35 cellular contexts compared by ENCODE assay signal in the genomic region with DNA sequence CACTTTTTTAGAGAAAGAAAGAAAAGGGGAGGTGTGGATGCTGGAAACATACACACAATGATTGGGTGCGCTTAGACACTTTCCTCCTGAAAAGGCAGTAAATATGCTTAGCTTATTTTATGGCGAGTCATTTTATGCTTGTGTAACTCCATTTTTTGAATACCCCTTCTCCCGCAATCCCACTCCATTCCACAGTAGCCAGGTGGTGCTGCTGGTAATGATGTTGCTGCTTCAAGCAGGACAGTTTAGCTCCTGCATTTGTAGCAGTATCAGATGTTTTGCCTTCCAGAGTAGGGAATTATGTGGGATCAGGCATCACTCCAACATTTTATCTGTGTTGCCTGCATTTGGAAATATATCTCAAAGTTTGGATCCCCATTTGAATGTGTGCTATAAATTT.
"Had no signal": no experiment of that assay in that cellular context is flagged by ENCODE, and none has a peak within 500 bp of the region (broad histone marks: within the 10 kb centered on the region; RNA-seq: fewer than 3 reads in every experiment).

No MANE protein-coding gene starts in this region.

- H3K27me3 Mint-ChIP-seq: activated CD4-positive, alpha-beta memory T cell treated with anti-CD3 and anti-CD28 coated beads for 36 hours; activated CD4-positive, alpha-beta T cell treated with anti-CD3 and anti-CD28 coated beads for 36 hours; activated CD4-positive, alpha-beta T cell treated with anti-CD3 and anti-CD28 coated beads, Interleukin-2, amount 10 ng/mL, durations not matched to agents 24 days and 14 days; activated CD8-positive, alpha-beta memory T cell treated with anti-CD3 and anti-CD28 coated beads, Interleukin-2, amount 10 ng/mL, durations not matched to agents 7 days and 5 days; activated naive CD4-positive, alpha-beta T cell treated with anti-CD3 and anti-CD28 coated beads, Interleukin-2, amount 10 ng/mL, durations not matched to agents 7 days and 5 days; activated naive CD8-positive, alpha-beta T cell treated with anti-CD3 and anti-CD28 coated beads, Interleukin-2, amount 10 ng/mL, durations not matched to agents 7 days and 5 days; activated T-cell treated with anti-CD3 and anti-CD28 coated beads, Interleukin-2, amount 50 U/mL, for 24 hours; central memory CD8-positive, alpha-beta T cell; dendritic cell treated with granulocyte-macrophage colony-stimulating factor and Interleukin-4, amounts not matched to agents 40 ng/mL and 50 ng/mL, for 4 days; T-helper 17 cell had no signal

- H3K27ac Mint-ChIP-seq: activated CD4-positive, alpha-beta memory T cell treated with anti-CD3 and anti-CD28 coated beads for 36 hours; activated CD4-positive, alpha-beta T cell treated with anti-CD3 and anti-CD28 coated beads for 36 hours; activated CD4-positive, alpha-beta T cell treated with anti-CD3 and anti-CD28 coated beads, Interleukin-2, amount 10 ng/mL, durations not matched to agents 24 days and 14 days; activated CD8-positive, alpha-beta memory T cell treated with anti-CD3 and anti-CD28 coated beads, Interleukin-2, amount 10 ng/mL, durations not matched to agents 7 days and 5 days; activated CD8-positive, alpha-beta T cell treated with anti-CD3 and anti-CD28 coated beads, Interleukin-2, amount 10 ng/mL, durations not matched to agents 7 days and 5 days; activated naive CD4-positive, alpha-beta T cell treated with anti-CD3 and anti-CD28 coated beads, Interleukin-2, amount 10 ng/mL, durations not matched to agents 7 days and 5 days; activated naive CD4-positive, alpha-beta T cell treated with anti-CD3 and anti-CD28 coated beads, Interleukin-2, amount 50 U/mL, for 72 hours; activated naive CD8-positive, alpha-beta T cell treated with anti-CD3 and anti-CD28 coated beads, Interleukin-2, amount 10 ng/mL, durations not matched to agents 7 days and 5 days; activated T-cell treated with anti-CD3 and anti-CD28 coated beads, Interleukin-2, amount 50 U/mL, for 24 hours; activated T-cell treated with anti-CD3 and anti-CD28 coated beads, Interleukin-2, amount 50 U/mL, for 72 hours; dendritic cell treated with granulocyte-macrophage colony-stimulating factor and Interleukin-4, amounts not matched to agents 40 ng/mL and 50 ng/mL, for 4 days; T-helper 17 cell; T-helper 2 cell treated with Interferon-gamma antibody and Interleukin-4, amounts not matched to agents 5 μg/mL and 100 μg/mL, for 36 hours had no signal

- H3K4me1 Mint-ChIP-seq: activated CD4-positive, alpha-beta T cell treated with anti-CD3 and anti-CD28 coated beads for 36 hours; activated CD4-positive, alpha-beta T cell treated with anti-CD3 and anti-CD28 coated beads, Interleukin-2, amount 10 ng/mL, durations not matched to agents 24 days and 14 days; activated CD8-positive, alpha-beta memory T cell treated with anti-CD3 and anti-CD28 coated beads, Interleukin-2, amount 10 ng/mL, durations not matched to agents 7 days and 5 days; activated naive CD4-positive, alpha-beta T cell treated with anti-CD3 and anti-CD28 coated beads, Interleukin-2, amount 10 ng/mL, durations not matched to agents 7 days and 5 days; activated naive CD8-positive, alpha-beta T cell treated with anti-CD3 and anti-CD28 coated beads, Interleukin-2, amount 10 ng/mL, durations not matched to agents 7 days and 5 days; central memory CD8-positive, alpha-beta T cell; T-helper 17 cell had no signal

- H3K4me3 Mint-ChIP-seq: activated CD4-positive, alpha-beta memory T cell treated with anti-CD3 and anti-CD28 coated beads for 36 hours; activated CD4-positive, alpha-beta T cell treated with anti-CD3 and anti-CD28 coated beads for 36 hours; activated CD4-positive, alpha-beta T cell treated with anti-CD3 and anti-CD28 coated beads, Interleukin-2, amount 10 ng/mL, durations not matched to agents 24 days and 14 days; activated CD8-positive, alpha-beta memory T cell treated with anti-CD3 and anti-CD28 coated beads, Interleukin-2, amount 10 ng/mL, durations not matched to agents 7 days and 5 days; activated CD8-positive, alpha-beta T cell treated with anti-CD3 and anti-CD28 coated beads, Interleukin-2, amount 10 ng/mL, durations not matched to agents 7 days and 5 days; activated naive CD4-positive, alpha-beta T cell treated with anti-CD3 and anti-CD28 coated beads, Interleukin-2, amount 10 ng/mL, durations not matched to agents 7 days and 5 days; activated naive CD8-positive, alpha-beta T cell treated with anti-CD3 and anti-CD28 coated beads, Interleukin-2, amount 10 ng/mL, durations not matched to agents 7 days and 5 days; activated T-cell treated with anti-CD3 and anti-CD28 coated beads, Interleukin-2, amount 50 U/mL, for 24 hours; activated T-cell treated with anti-CD3 and anti-CD28 coated beads, Interleukin-2, amount 50 U/mL, for 72 hours; central memory CD8-positive, alpha-beta T cell; dendritic cell treated with granulocyte-macrophage colony-stimulating factor and Interleukin-4, amounts not matched to agents 40 ng/mL and 50 ng/mL, for 4 days; T-helper 17 cell; T-helper 2 cell treated with Interferon-gamma antibody and Interleukin-4, amounts not matched to agents 5 μg/mL and 100 μg/mL, for 36 hours had no signal

- H3K36me3 Mint-ChIP-seq: activated CD4-positive, alpha-beta memory T cell treated with anti-CD3 and anti-CD28 coated beads for 36 hours; activated CD8-positive, alpha-beta memory T cell treated with anti-CD3 and anti-CD28 coated beads, Interleukin-2, amount 10 ng/mL, durations not matched to agents 7 days and 5 days; activated naive CD4-positive, alpha-beta T cell treated with anti-CD3 and anti-CD28 coated beads, Interleukin-2, amount 10 ng/mL, durations not matched to agents 7 days and 5 days; activated naive CD8-positive, alpha-beta T cell treated with anti-CD3 and anti-CD28 coated beads, Interleukin-2, amount 10 ng/mL, durations not matched to agents 7 days and 5 days had no signal

- ATAC-seq: activated CD4-positive, alpha-beta T cell treated with anti-CD3 and anti-CD28 coated beads for 36 hours; activated CD8-positive, alpha-beta memory T cell treated with anti-CD3 and anti-CD28 coated beads, Interleukin-2, amount 10 ng/mL, durations not matched to agents 7 days and 5 days; activated CD8-positive, alpha-beta T cell treated with anti-CD3 and anti-CD28 coated beads, Interleukin-2, amount 10 ng/mL, durations not matched to agents 7 days and 5 days; activated naive CD4-positive, alpha-beta T cell treated with anti-CD3 and anti-CD28 coated beads, Interleukin-2, amount 50 U/mL, for 72 hours; activated T-cell treated with anti-CD3 and anti-CD28 coated beads, Interleukin-2, amount 50 U/mL, for 72 hours; foreskin keratinocyte; gastrocnemius medialis; heart left ventricle; T-helper 17 cell had no signal

- DNase-seq: activated CD4-positive, alpha-beta memory T cell treated with anti-CD3 and anti-CD28 coated beads for 36 hours; activated CD4-positive, alpha-beta T cell treated with anti-CD3 and anti-CD28 coated beads for 36 hours; activated CD4-positive, alpha-beta T cell treated with anti-CD3 and anti-CD28 coated beads, Interleukin-2, amount 10 ng/mL, durations not matched to agents 24 days and 14 days; activated CD4-positive, CD25-positive, alpha-beta regulatory T cell; activated CD4-positive, CD25-positive, alpha-beta regulatory T cell treated with anti-CD3 and anti-CD28 coated beads, Interleukin-2, amount 50 U/mL, for 72 hours; activated CD8-positive, alpha-beta memory T cell treated with anti-CD3 and anti-CD28 coated beads, Interleukin-2, amount 10 ng/mL, durations not matched to agents 7 days and 5 days; activated CD8-positive, alpha-beta memory T cell treated with anti-CD3 and anti-CD28 coated beads, Interleukin-2, amount 50 U/mL, for 4 hours; activated CD8-positive, alpha-beta T cell treated with anti-CD3 and anti-CD28 coated beads, Interleukin-2, amount 10 ng/mL, durations not matched to agents 7 days and 5 days; activated gamma-delta T cell; activated naive CD4-positive, alpha-beta T cell; activated naive CD4-positive, alpha-beta T cell treated with anti-CD3 and anti-CD28 coated beads, Interleukin-2, amount 10 ng/mL, durations not matched to agents 7 days and 5 days; activated naive CD8-positive, alpha-beta T cell treated with anti-CD3 and anti-CD28 coated beads, Interleukin-2, amount 10 ng/mL, durations not matched to agents 7 days and 5 days; activated T-cell treated with anti-CD3 and anti-CD28 coated beads, Interleukin-2, amount 50 U/mL, for 24 hours; activated T-cell treated with anti-CD3 and anti-CD28 coated beads, Interleukin-2, amount 50 U/mL, for 72 hours; amniotic stem cell; anterior cingulate cortex; brain microvascular endothelial cell; dorsolateral prefrontal cortex; effector memory CD4-positive, alpha-beta T cell; erythroblast; foreskin keratinocyte; gastrocnemius medialis; glutamatergic neuron; heart left ventricle; T-helper 1 cell; T-helper 17 cell; T1000; WERI-Rb-1 had no signal

- FAIRE-seq: bronchial epithelial cell had no signal

- H3K4me3 ChIP-seq: coronary artery, dorsolateral prefrontal cortex, esophagus muscularis mucosa, gastrocnemius medialis, heart left ventricle had no signal
